9 cellular contexts compared by ENCODE assay signal in the genomic region with DNA sequence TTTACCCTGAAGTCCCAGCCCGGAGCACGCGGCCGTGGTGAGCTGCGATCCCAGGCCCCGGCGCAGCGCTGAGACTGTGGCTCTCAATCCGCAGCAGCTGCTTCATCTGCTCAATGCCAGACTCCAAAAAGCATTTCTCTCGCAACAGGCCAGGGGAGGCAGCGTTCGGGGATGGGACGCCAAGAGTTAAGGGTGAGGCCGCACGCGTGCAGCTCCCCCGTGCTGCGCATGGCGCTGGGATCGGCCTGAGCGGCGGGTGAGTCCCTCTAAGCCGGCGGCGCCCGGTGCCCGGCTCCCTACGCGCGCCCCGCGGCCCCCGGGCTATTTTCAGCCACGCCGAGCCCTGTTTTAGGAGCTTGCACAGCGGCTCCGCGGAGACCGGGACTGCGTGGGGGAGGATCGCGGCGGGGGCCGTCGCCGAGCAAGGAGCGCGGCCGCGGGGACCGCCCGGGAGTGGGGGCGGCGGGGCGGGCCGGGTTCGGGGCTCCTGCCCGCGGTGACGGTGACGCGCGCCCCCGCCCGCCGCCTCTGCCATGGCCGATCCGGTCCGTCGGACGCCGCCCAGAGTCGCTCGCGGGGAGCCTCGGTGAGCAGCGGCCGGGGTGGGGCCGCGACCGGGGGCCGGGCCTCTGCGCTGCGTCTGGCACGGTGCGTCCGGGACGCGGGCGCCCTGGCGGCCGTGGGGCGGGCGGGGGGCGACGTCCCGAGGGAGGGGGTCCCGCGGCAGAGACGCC. TPM values are rescaled to one million over a fixed set of nuclear protein-coding genes. Genes with fewer than 3 reads are reported as not detected.
DNase-seq lines count a peak whose midpoint lies in the region; ATAC-seq, FAIRE-seq and TF ChIP-seq lines count a peak whose summit lies in the region.
"Had no signal": no experiment of that assay in that cellular context is flagged by ENCODE, and none has a peak within 500 bp of the region (broad histone marks: within the 10 kb centered on the region; RNA-seq: fewer than 3 reads in every experiment).

No MANE protein-coding gene starts in this region.

- no peak for TF ChIP-seq POLR2A in HepG2 (IDR thresholded peaks at IDR 0.05; ENCODE audit: insufficient read depth in 1 of 2, low read depth in 2 of 2, low read length in 2 of 2)

- CTCF ChIA-PET in HepG2 (lab: Yijun Ruan, JAX; ENCODE audit: low intra/inter-chr PET ratio, low total read pairs): no interaction called here

- H3K27me3 ChIP-seq in HepG2 (ENCODE audit: control insufficient read depth in 1 of 2, insufficient read depth in 2 of 2, low read length in 2 of 2) (peaks cover 18 to 84% of the 10 kb centered on the region in 2 experiments), thymus (ENCODE audit: control insufficient read depth, insufficient read depth) (peaks cover 33% of the 10 kb centered on the region)

- no peak for FAIRE-seq in HepG2 (lab: Jason Lieb, UNC)

- H3K36me3 ChIP-seq in HepG2 (replicated peaks in 1 of 2; ENCODE audit: control insufficient read depth in 1 of 2, insufficient read depth in 2 of 2, low read length in 2 of 2) (no peaks in the 10 kb centered on the region), thymus (ENCODE audit: control insufficient read depth, insufficient read depth) (no peaks in the 10 kb centered on the region)

- intact Hi-C loops in HepG2 (cut with micrococcal nuclease; ENCODE audit: unreplicated experiment): no loop called here

- no CpG with 5 or more reads among the region's 100 CpGs for WGBS in HepG2 (ENCODE audit: low lambda C conversion rate)
- 2% methylated on average over 100 of the region's 100 CpGs for WGBS in thymus

- POLR2A ChIA-PET in HepG2 (lab: Yijun Ruan, JAX): no interaction called here

- H3K9me3 ChIP-seq in HepG2 (ENCODE audit: low read length) (no peaks in the 10 kb centered on the region), thymus (ENCODE audit: control insufficient read depth) (no peaks in the 10 kb centered on the region)

- no TSS peak for BruUV-seq in HepG2 (replicated peaks; lab: Mats Ljungman, UMichigan)

- peak overlapping the region in 2 of 3 experiments; percentile 6 to 33; a peak in 2 of 6 replicates for H3K4me3 ChIP-seq in HepG2 (replicated peaks in 1 of 3; ENCODE audit: insufficient read depth in 1 of 3, low read depth in 2 of 3, low read length in 3 of 3)
- H3K4me3 ChIP-seq in thymus (ENCODE audit: low read length): peak overlapping the region; percentile 5

- TF ChIP-seq CTCF in HepG2 (CRISPR knock-in tag; IDR thresholded peaks at IDR 0.05): no peak

- peak; percentile 36 for ATAC-seq in HepG2
- ATAC-seq in GM21576 (IDR thresholded peaks at IDR 0.05; ENCODE audit: unreplicated experiment): no peak
- ATAC-seq in HG03097 (IDR thresholded peaks at IDR 0.05; ENCODE audit: low FRiP score, unreplicated experiment): no peak

- DNase-seq in NCI-H2227 (lab: John Stamatoyannopoulos, UW; ENCODE audit: unreplicated experiment): peak; percentile 55
- no peak for DNase-seq in NCI-H2227 treated with DMSO at 0.1 percent for 48 hours (lab: John Stamatoyannopoulos, UW)
- DNase-seq in HepG2 (ENCODE audit: low spot score): no peak
- DNase-seq in NCI-H345 treated with DMSO at 0.1 percent for 48 hours (lab: John Stamatoyannopoulos, UW; ENCODE audit: unreplicated experiment): no peak
- DNase-seq: CD4-positive, CD25-positive, alpha-beta regulatory T cell had no signal

- H3K79me2 ChIP-seq in HepG2 (ENCODE audit: insufficient read depth, low read length): no peaks in the 10 kb centered on the region

- no peak for TF ChIP-seq EP300 in HepG2 (IDR thresholded peaks at IDR 0.05; ENCODE audit: low read depth in 2 of 2, low read length in 2 of 2)
- TF ChIP-seq EP300 in HepG2 (CRISPR knock-in tag; IDR thresholded peaks at IDR 0.05; ENCODE audit: borderline replicate concordance): no peak

- no peak for TF ChIP-seq RAD21 in HepG2 (CRISPR knock-in tag; IDR thresholded peaks at IDR 0.05)

- no peaks in the 10 kb centered on the region; the same call in 1 of the 2 replicates for H4K20me1 ChIP-seq in HepG2 (ENCODE audit: insufficient read depth, low read length)

- H3K27ac ChIP-seq in cingulate gyrus (ENCODE audit: low read depth, low read length): peak overlapping the region; percentile 19
- H3K27ac ChIP-seq in HepG2 (ENCODE audit: extremely low read length, insufficient read depth, low read length): no peak overlapping the region
- H3K27ac ChIP-seq in thymus (ENCODE audit: low read depth): no peak overlapping the region

- H2AFZ ChIP-seq in HepG2 (ENCODE audit: low read length): no peak overlapping the region

- in situ Hi-C loops in HepG2 (cut with HindIII; ENCODE audit: extremely low pct_ligation_motif_present, low pct_unique_long_range_greater_than_20kb): no loop called here

- H3K4me1 ChIP-seq in HepG2 (ENCODE audit: insufficient read depth, low read length) (no peaks in the 10 kb centered on the region), thymus (ENCODE audit: control insufficient read depth, insufficient read depth, low read length) (no peaks in the 10 kb centered on the region)

- H3K4me2 ChIP-seq in HepG2 (ENCODE audit: low read depth, low read length): peak overlapping the region; percentile 12; the same call in 1 of the 2 replicates

- H3K9ac ChIP-seq in HepG2 (ENCODE audit: insufficient read depth, low read depth, low read length): no peak overlapping the region

TF ChIP-seq in HepG2, 621 proteins besides CTCF, POLR2A, EP300 and RAD21 (continues in another document):
- no peak for TF ChIP-seq HDAC1 (CRISPR knock-in tag; IDR thresholded peaks at IDR 0.05)
- TF ChIP-seq EZH2 (conservative IDR thresholded peaks at IDR 0.05; ENCODE audit: low read depth, low read length): 0 out of 2 replicates have a peak, but pooled peaks have one; percentile 10
- no peak for TF ChIP-seq ZNF782 (CRISPR knock-in tag; IDR thresholded peaks at IDR 0.05; ENCODE audit: borderline replicate concordance)
- no peak for TF ChIP-seq FOXO1 (CRISPR knock-in tag; IDR thresholded peaks at IDR 0.05)
- TF ChIP-seq PHF8 (CRISPR knock-in tag; IDR thresholded peaks at IDR 0.05): no peak

RNA-seq across cellular contexts. Expression of a gene that starts 29.4 kb away (rescaled TPM):
- 0.04 and 0.11 TPM in 2 replicates for total RNA-seq in HepG2 (2016; rRNA removed; fragmentation: Illumina TruSeq; extraction: Trizol)
- total RNA-seq in HepG2 (2016; cell fraction: cytosol; rRNA removed; fragmentation: Illumina TruSeq; extraction: Trizol; ENCODE audit: low read depth): not detected in 2 replicates
- total RNA-seq in HepG2 (2016; cell fraction: insoluble cytoplasmic fraction; rRNA removed; fragmentation: Illumina TruSeq; extraction: Trizol): 0.11 TPM in 1 of 2 replicates, not detected in the other
- total RNA-seq in HepG2 (2016; cell fraction: membrane; rRNA removed; fragmentation: Illumina TruSeq; extraction: Trizol): 0.03 TPM in 2 replicates
- total RNA-seq in HepG2 (2016; cell fraction: nucleus; rRNA removed; fragmentation: Illumina TruSeq; extraction: Trizol): 0.12 and 0.22 TPM in 2 replicates
- 0.03 and 0.12 TPM in 2 replicates for polyA plus RNA-seq in HepG2 (2011; rRNA removed)
- polyA plus RNA-seq in HepG2 (2011; cell fraction: cytosol; rRNA removed): 0.01 and 0.03 TPM in 2 replicates
- 0.40 and 0.45 TPM in 2 replicates for polyA plus RNA-seq in HepG2 (2011; cell fraction: nucleus; rRNA removed)
- 0.07 and 0.12 TPM in 2 replicates for polyA plus RNA-seq in HepG2 (2012)
- 0.02 TPM in 1 of 2 replicates, not detected in the other for polyA plus RNA-seq in HepG2 (2016; cell fraction: cytosol; fragmentation: Illumina TruSeq; extraction: Trizol; ENCODE audit: low read depth)
- 0.04 and 0.08 TPM in 2 replicates for polyA plus RNA-seq in HepG2 (2016; cell fraction: insoluble cytoplasmic fraction; fragmentation: Illumina TruSeq; extraction: Trizol; ENCODE audit: low read depth)
- 0.03 TPM in 1 of 2 replicates, not detected in the other for polyA plus RNA-seq in HepG2 (2016; cell fraction: membrane; fragmentation: Illumina TruSeq; extraction: Trizol; ENCODE audit: low read depth)
- polyA plus RNA-seq in HepG2 (2016; cell fraction: nucleus; fragmentation: Illumina TruSeq; extraction: Trizol; ENCODE audit: insufficient read depth, low read depth): 0.45 and 0.53 TPM in 2 replicates
- 0.07 TPM in 1 of 2 replicates, not detected in the other for polyA minus RNA-seq in HepG2 (2011; rRNA and poly(A)+ RNA removed; ENCODE audit: low replicate concordance)
- polyA minus RNA-seq in HepG2 (2011; cell fraction: cytosol; rRNA and poly(A)+ RNA removed): not detected in 2 replicates
- 0.12 and 0.26 TPM in 2 replicates for polyA minus RNA-seq in HepG2 (2011; cell fraction: nucleus; rRNA and poly(A)+ RNA removed)
- 0.39 TPM for polyA plus RNA-seq in thymus
- polyA plus RNA-seq: CD4-positive, CD25-positive, alpha-beta regulatory T cell had no signal

RNA-seq across cellular contexts. Expression of a gene that starts 54.6 kb away (rescaled TPM):
- 73.7 and 86.7 TPM in 2 replicates for total RNA-seq in HepG2 (2016; rRNA removed; fragmentation: Illumina TruSeq; extraction: Trizol)
- 57.4 and 60.2 TPM in 2 replicates for total RNA-seq in HepG2 (2016; cell fraction: cytosol; rRNA removed; fragmentation: Illumina TruSeq; extraction: Trizol; ENCODE audit: low read depth)
- total RNA-seq in HepG2 (2016; cell fraction: insoluble cytoplasmic fraction; rRNA removed; fragmentation: Illumina TruSeq; extraction: Trizol): 71.8 and 94.2 TPM in 2 replicates
- 64.9 and 67.4 TPM in 2 replicates for total RNA-seq in HepG2 (2016; cell fraction: membrane; rRNA removed; fragmentation: Illumina TruSeq; extraction: Trizol)
- total RNA-seq in HepG2 (2016; cell fraction: nucleus; rRNA removed; fragmentation: Illumina TruSeq; extraction: Trizol): 26.3 and 33.7 TPM in 2 replicates
- 170 and 223 TPM in 2 replicates for polyA plus RNA-seq in HepG2 (2011; rRNA removed)
- polyA plus RNA-seq in HepG2 (2011; cell fraction: cytosol; rRNA removed): 338 and 339 TPM in 2 replicates
- polyA plus RNA-seq in HepG2 (2011; cell fraction: nucleus; rRNA removed): 163 and 165 TPM in 2 replicates
- 188 and 302 TPM in 2 replicates for polyA plus RNA-seq in HepG2 (2012)
- polyA plus RNA-seq in HepG2 (2016; cell fraction: cytosol; fragmentation: Illumina TruSeq; extraction: Trizol; ENCODE audit: low read depth): 70.8 and 79.0 TPM in 2 replicates
- 107 and 108 TPM in 2 replicates for polyA plus RNA-seq in HepG2 (2016; cell fraction: insoluble cytoplasmic fraction; fragmentation: Illumina TruSeq; extraction: Trizol; ENCODE audit: low read depth)
- 59.2 and 59.3 TPM in 2 replicates for polyA plus RNA-seq in HepG2 (2016; cell fraction: membrane; fragmentation: Illumina TruSeq; extraction: Trizol; ENCODE audit: low read depth)
- 56.7 and 59.3 TPM in 2 replicates for polyA plus RNA-seq in HepG2 (2016; cell fraction: nucleus; fragmentation: Illumina TruSeq; extraction: Trizol; ENCODE audit: insufficient read depth, low read depth)
- 13.5 and 140 TPM in 2 replicates for polyA minus RNA-seq in HepG2 (2011; rRNA and poly(A)+ RNA removed; ENCODE audit: low replicate concordance)
- 117 and 136 TPM in 2 replicates for polyA minus RNA-seq in HepG2 (2011; cell fraction: cytosol; rRNA and poly(A)+ RNA removed)
- polyA minus RNA-seq in HepG2 (2011; cell fraction: nucleus; rRNA and poly(A)+ RNA removed): 54.7 and 62.3 TPM in 2 replicates
- 22.7 TPM for polyA plus RNA-seq in thymus
